In genomic region chr17:60079401-60079861, GRCh38 we compare ENCODE assay signal across 8 cellular contexts. TPM values are rescaled to one million over a fixed set of nuclear protein-coding genes. Genes with fewer than 3 reads are reported as not detected.
DNase-seq lines count a peak whose midpoint lies in the region; ATAC-seq and TF ChIP-seq lines count a peak whose summit lies in the region.

No MANE protein-coding gene starts in this region.

- H3K9ac ChIP-seq in adipocyte (ENCODE audit: low read length): peak overlapping the region; percentile 96
- peak overlapping the region in 3 of 5 donors; percentile 1 to 70 (median 62) for H3K9ac ChIP-seq in subcutaneous abdominal adipose tissue (ENCODE audit: low read length in 5 of 5)

- no peak for DNase-seq in CD8-positive, alpha-beta T cell
- DNase-seq in adipocyte (ENCODE audit: low read depth) (peak; percentile 45), immature natural killer cell (no peak), NCI-H1436 treated with DMSO at 0.1 percent for 48 hours (lab: John Stamatoyannopoulos, UW) (no peak), NCI-H2107 (lab: John Stamatoyannopoulos, UW) (no peak)

- no peak overlapping the region for H3K27ac ChIP-seq in CD8-positive, alpha-beta T cell (ENCODE audit: low read depth, low read length)
- H3K27ac ChIP-seq in subcutaneous abdominal adipose tissue (ENCODE audit: low read depth, low read length): peak overlapping the region; percentile 59

- no peak for TF ChIP-seq CTCF in CD8-positive, alpha-beta T cell (IDR thresholded peaks at IDR 0.05)

- peaks cover 3% of the 10 kb centered on the region for H3K36me3 ChIP-seq in CD8-positive, alpha-beta T cell (ENCODE audit: insufficient read depth, low read length)
- H3K36me3 ChIP-seq in adipocyte (ENCODE audit: control insufficient read depth, insufficient read depth, low read length, severe bottlenecking) (peaks cover 17% of the 10 kb centered on the region), subcutaneous abdominal adipose tissue (ENCODE audit: control insufficient read depth in 5 of 5, insufficient read depth in 5 of 5, low read length in 5 of 5) (peaks cover 9 to 16% (median 10%) of the 10 kb centered on the region in 5 donors)

- CTCF ChIA-PET in CD8-positive, alpha-beta T cell (lab: Charles Lee): no interaction called here

- H3K36me3 Mint-ChIP-seq in CD8-positive, alpha-beta T cell: peaks cover 18% of the 10 kb centered on the region
- H3K36me3 Mint-ChIP-seq in IgD-negative memory B cell: peaks cover 2% of the 10 kb centered on the region
- H3K36me3 Mint-ChIP-seq in immature natural killer cell: peaks cover 0 to 7% (median 3%) of the 10 kb centered on the region in 3 donors

- ATAC-seq in CD8-positive, alpha-beta T cell: no peak
- ATAC-seq in HG03354 (IDR thresholded peaks at IDR 0.05; ENCODE audit: poor library complexity, severe bottlenecking, unreplicated experiment): no peak

- H3K27me3 Mint-ChIP-seq in CD8-positive, alpha-beta T cell (ENCODE audit: low read depth): no peaks in the 10 kb centered on the region
- H3K27me3 Mint-ChIP-seq in IgD-negative memory B cell (no peaks in the 10 kb centered on the region), immature natural killer cell (ENCODE audit: low read depth in 3 of 3) (peaks cover 0 to 3% (median 0%) of the 10 kb centered on the region in 3 donors)

- no peaks in the 10 kb centered on the region for H3K9me3 ChIP-seq in CD8-positive, alpha-beta T cell (ENCODE audit: low read length)
- H3K9me3 ChIP-seq in adipocyte (ENCODE audit: control insufficient read depth, low read length): no peaks in the 10 kb centered on the region
- H3K9me3 ChIP-seq in subcutaneous abdominal adipose tissue (ENCODE audit: control insufficient read depth in 5 of 5, low read length in 5 of 5): no peaks in the 10 kb centered on the region

- H3K4me3 Mint-ChIP-seq in CD8-positive, alpha-beta T cell: peak overlapping the region; percentile 76
- H3K4me3 Mint-ChIP-seq in IgD-negative memory B cell (peak overlapping the region; percentile 93 to 98 (median 96)), immature natural killer cell (peak overlapping the region; percentile 81 to 98 (median 96))

- peaks cover 24% of the 10 kb centered on the region for H3K4me1 Mint-ChIP-seq in CD8-positive, alpha-beta T cell (ENCODE audit: low read depth)
- H3K4me1 Mint-ChIP-seq in IgD-negative memory B cell: peaks cover 23 to 30% (median 26%) of the 10 kb centered on the region in 3 donors
- peaks cover 23 to 35% of the 10 kb centered on the region in 2 donors for H3K4me1 Mint-ChIP-seq in immature natural killer cell

- peak overlapping the region; percentile 8 for H3K27ac Mint-ChIP-seq in CD8-positive, alpha-beta T cell
- H3K27ac Mint-ChIP-seq in IgD-negative memory B cell: peak overlapping the region; percentile 34 to 91 (median 73)
- H3K27ac Mint-ChIP-seq in immature natural killer cell: peak overlapping the region in 5 of 6 donors; percentile 9 to 82 (median 69)

- intact Hi-C loops in CD8-positive, alpha-beta T cell (cut with DNase I, micrococcal nuclease): loop anchor here in 1 of 2 experiments (2.0 kb wide), 1 partner anchor 313 kb away; the partner anchor contains the start of gene USP32

- peaks cover 7% of the 10 kb centered on the region for H3K4me1 ChIP-seq in CD8-positive, alpha-beta T cell (ENCODE audit: insufficient read depth, low read length)
- H3K4me1 ChIP-seq in adipocyte (ENCODE audit: control insufficient read depth, insufficient read depth, low read length) (peaks cover 50% of the 10 kb centered on the region), subcutaneous abdominal adipose tissue (ENCODE audit: control insufficient read depth in 5 of 5, insufficient read depth in 5 of 5, low read length in 5 of 5) (peaks cover 2 to 22% (median 17%) of the 10 kb centered on the region in 5 donors)

- H3K9me3 Mint-ChIP-seq in CD8-positive, alpha-beta T cell: no peaks in the 10 kb centered on the region
- no peaks in the 10 kb centered on the region for H3K9me3 Mint-ChIP-seq in IgD-negative memory B cell
- H3K9me3 Mint-ChIP-seq in immature natural killer cell: no peaks in the 10 kb centered on the region

- no peak overlapping the region for H3K4me3 ChIP-seq in CD8-positive, alpha-beta T cell (ENCODE audit: low read depth, low read length)
- H3K4me3 ChIP-seq in adipocyte (ENCODE audit: low read length): peak overlapping the region; percentile 88
- H3K4me3 ChIP-seq in subcutaneous abdominal adipose tissue (ENCODE audit: low read depth in 1 of 5, low read length in 5 of 5): peak overlapping the region; percentile 72 to 94 (median 86)

- POLR2A ChIA-PET in CD8-positive, alpha-beta T cell (lab: Charles Lee): no interaction called here

- H3K27me3 ChIP-seq in CD8-positive, alpha-beta T cell (ENCODE audit: insufficient read depth, low read length): no peaks in the 10 kb centered on the region
- H3K27me3 ChIP-seq in adipocyte (replicated peaks; ENCODE audit: control insufficient read depth, insufficient read depth, low read length) (no peaks in the 10 kb centered on the region), subcutaneous abdominal adipose tissue (ENCODE audit: control insufficient read depth in 5 of 5, insufficient read depth in 4 of 5, low read length in 5 of 5) (no peaks in the 10 kb centered on the region)

RNA-seq across cellular contexts. Expression of gene HEATR6, which starts 0.7 kb away (rescaled TPM):
- 1 to 10 TPM; 8.8 to 9.1 TPM for total RNA-seq in CD8-positive, alpha-beta T cell
- 15.1 TPM for polyA plus RNA-seq in IgD-negative memory B cell
- polyA plus RNA-seq in immature natural killer cell: 10 to 100 TPM in 1 of 3 donors, 1 to 10 TPM in 2; 4.3 to 12.0 (median 9.7) TPM

Comparison
In these comparisons a context has a peak if more than half of its experiments do, and no peak if none do; other contexts are left out.
1. H3K27ac Mint-ChIP-seq: peak in every context shown above with its lines; median percentile 73 in IgD-negative memory B cell; 69 in immature natural killer cell; 8 in CD8-positive, alpha-beta T cell.